1 cellular context compared by ENCODE assay signal in genomic region chr10:62188021-62188616, GRCh38.
TF ChIP-seq lines count a peak whose summit lies in the region.

No MANE protein-coding gene starts in this region.

TF ChIP-seq in IMR-90, 13 proteins besides CTCF, POLR2A, EP300 and RAD21:
- TF ChIP-seq FOS (IDR thresholded peaks at IDR 0.05; ENCODE audit: low read depth, low read length), result no peak
- TF ChIP-seq MXI1 (IDR thresholded peaks at IDR 0.05; ENCODE audit: borderline replicate concordance, low read depth, low read length), result no peak
- TF ChIP-seq RFX5 (IDR thresholded peaks at IDR 0.05; ENCODE audit: low read depth, low read length), result no peak
- TF ChIP-seq CEBPB (IDR thresholded peaks at IDR 0.05; ENCODE audit: low read depth, low read length), result no peak
- no peak for TF ChIP-seq MAFK (IDR thresholded peaks at IDR 0.05; ENCODE audit: low read depth, low read length)
- TF ChIP-seq BHLHE40 (IDR thresholded peaks at IDR 0.05; ENCODE audit: low read depth, low read length), result no peak
- TF ChIP-seq SMC3 (IDR thresholded peaks at IDR 0.05; ENCODE audit: low read depth, low read length), result no peak
- no peak for TF ChIP-seq RCOR1 (IDR thresholded peaks at IDR 0.05; ENCODE audit: insufficient replicate concordance, low read length)
- TF ChIP-seq USF2 (IDR thresholded peaks at IDR 0.05; ENCODE audit: low read depth, low read length), result no peak
- TF ChIP-seq NFE2L2 (IDR thresholded peaks at IDR 0.05; ENCODE audit: low read depth, low read length), result no peak
- no peak for TF ChIP-seq MAZ (IDR thresholded peaks at IDR 0.05; ENCODE audit: borderline replicate concordance, low read depth, low read length)
TF ChIP-seq in IMR-90: peak in this region for 0.
